Comparison of ENCODE assay signal across 14 cellular contexts in the genomic region with DNA sequence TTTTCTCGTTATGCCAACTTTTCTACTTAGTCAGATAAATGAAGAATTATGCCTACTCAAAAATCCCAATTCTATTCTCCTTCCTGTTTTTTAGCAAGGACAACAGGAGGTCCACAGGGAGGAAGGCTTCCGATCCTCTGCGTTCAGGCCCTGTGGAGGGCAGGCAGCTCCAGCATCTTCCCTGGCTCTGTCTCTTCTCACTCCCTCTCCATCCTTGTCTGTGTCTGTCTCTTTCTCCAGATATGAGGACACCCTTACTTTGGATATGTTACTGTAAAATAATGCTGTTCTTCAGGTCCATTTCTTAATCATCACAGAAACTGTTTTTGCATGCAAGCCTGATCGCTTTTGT.
DNase-seq lines count a peak whose midpoint lies in the region; ATAC-seq and TF ChIP-seq lines count a peak whose summit lies in the region.
"Had no signal": no experiment of that assay in that cellular context is flagged by ENCODE, and none has a peak within 500 bp of the region (broad histone marks: within the 10 kb centered on the region; RNA-seq: fewer than 3 reads in every experiment).

No MANE protein-coding gene starts in this region.

- no peak for DNase-seq in stimulated activated naive CD8-positive, alpha-beta T cell treated with anti-CD3 and anti-CD28 coated beads, Interleukin-15, amount 100 ng/mL, for 72 hours
- no peak for DNase-seq in stimulated activated naive CD8-positive, alpha-beta T cell treated with anti-CD3 and anti-CD28 coated beads, Interleukin-15, Interleukin-2, amounts not matched to agents 100 U/mL and 50 U/mL, for 24 hours
- DNase-seq in dorsolateral prefrontal cortex, result no peak
- DNase-seq in stimulated activated effector memory CD8-positive, alpha-beta T cell treated with anti-CD3 and anti-CD28 coated beads, Interleukin-12 subunit alpha, Interleukin-12 subunit beta, amount 100 ng/mL, for 72 hours (ENCODE audit: low spot score in 2 of 2), result no peak
- no peak for DNase-seq in stimulated activated CD4-positive, alpha-beta T cell treated with anti-CD3 and anti-CD28 coated beads, Interleukin-4, amount 100 ng/mL, for 1 hour
- DNase-seq: IMR-90, NCI-H1417, NCI-H1694 treated with DMSO at 0.1 percent for 48 hours, NCI-H2081 treated with DMSO at 0.1 percent for 48 hours, NCI-H526 had no signal

- peaks cover 48% of the 10 kb centered on the region for H3K4me1 Mint-ChIP-seq in stimulated activated naive CD8-positive, alpha-beta T cell treated with anti-CD3 and anti-CD28 coated beads, Interleukin-15, amount 100 ng/mL, for 72 hours
- H3K4me1 Mint-ChIP-seq in stimulated activated effector memory CD8-positive, alpha-beta T cell treated with anti-CD3 and anti-CD28 coated beads, Interleukin-12 subunit alpha, Interleukin-12 subunit beta, amount 100 ng/mL, for 72 hours, result peaks cover 45% of the 10 kb centered on the region

- H3K27ac ChIP-seq in dorsolateral prefrontal cortex, result peak overlapping the region; percentile 74 to 100 (median 98)

- H3K27ac Mint-ChIP-seq in stimulated activated naive CD8-positive, alpha-beta T cell treated with anti-CD3 and anti-CD28 coated beads, Interleukin-15, amount 100 ng/mL, for 72 hours, result peak overlapping the region; percentile 4 to 75
- peak overlapping the region; percentile 51 for H3K27ac Mint-ChIP-seq in stimulated activated effector memory CD8-positive, alpha-beta T cell treated with anti-CD3 and anti-CD28 coated beads, Interleukin-12 subunit alpha, Interleukin-12 subunit beta, amount 100 ng/mL, for 72 hours

- intact Hi-C loops in dorsolateral prefrontal cortex (cut with DNase I), result loop anchor here (5.0 to 10.0 kb wide), 4 partner anchors 70 to 225 kb away; no protein-coding TSS in a partner anchor

- no peak for ATAC-seq in stimulated activated naive CD8-positive, alpha-beta T cell treated with anti-CD3 and anti-CD28 coated beads, Interleukin-15, amount 100 ng/mL, for 72 hours
- no peak for ATAC-seq in stimulated activated naive CD8-positive, alpha-beta T cell treated with anti-CD3 and anti-CD28 coated beads, Interleukin-15, Interleukin-2, amounts not matched to agents 100 U/mL and 50 U/mL, for 24 hours
- no peak for ATAC-seq in stimulated activated effector memory CD8-positive, alpha-beta T cell treated with anti-CD3 and anti-CD28 coated beads, Interleukin-12 subunit alpha, Interleukin-12 subunit beta, amount 100 ng/mL, for 72 hours
- ATAC-seq in HG03520 (IDR thresholded peaks at IDR 0.05; ENCODE audit: unreplicated experiment), result no peak
- no peak for ATAC-seq in activated CD4-positive, CD25-positive, alpha-beta regulatory T cell treated with anti-CD3 and anti-CD28 coated beads, Interleukin-2, amount 50 U/mL, for 24 hours
- ATAC-seq: HCT116 had no signal

- no peaks in the 10 kb centered on the region for H3K27me3 Mint-ChIP-seq in stimulated activated naive CD8-positive, alpha-beta T cell treated with anti-CD3 and anti-CD28 coated beads, Interleukin-15, amount 100 ng/mL, for 72 hours

- no peaks in the 10 kb centered on the region for H3K36me3 Mint-ChIP-seq in stimulated activated effector memory CD8-positive, alpha-beta T cell treated with anti-CD3 and anti-CD28 coated beads, Interleukin-12 subunit alpha, Interleukin-12 subunit beta, amount 100 ng/mL, for 72 hours

- H3K9me3 Mint-ChIP-seq in stimulated activated naive CD8-positive, alpha-beta T cell treated with anti-CD3 and anti-CD28 coated beads, Interleukin-15, amount 100 ng/mL, for 72 hours, result no peaks in the 10 kb centered on the region
- no peaks in the 10 kb centered on the region for H3K9me3 Mint-ChIP-seq in stimulated activated effector memory CD8-positive, alpha-beta T cell treated with anti-CD3 and anti-CD28 coated beads, Interleukin-12 subunit alpha, Interleukin-12 subunit beta, amount 100 ng/mL, for 72 hours
- H3K9me3 Mint-ChIP-seq: CD14-positive monocyte had no signal

- no peak overlapping the region for H3K4me3 Mint-ChIP-seq in stimulated activated naive CD8-positive, alpha-beta T cell treated with anti-CD3 and anti-CD28 coated beads, Interleukin-15, amount 100 ng/mL, for 72 hours
- H3K4me3 Mint-ChIP-seq in stimulated activated effector memory CD8-positive, alpha-beta T cell treated with anti-CD3 and anti-CD28 coated beads, Interleukin-12 subunit alpha, Interleukin-12 subunit beta, amount 100 ng/mL, for 72 hours, result no peak overlapping the region
- H3K4me3 Mint-ChIP-seq: CD14-positive monocyte had no signal

- no peak overlapping the region for H3K4me3 ChIP-seq in dorsolateral prefrontal cortex

- no peaks in the 10 kb centered on the region for H3K27me3 ChIP-seq in dorsolateral prefrontal cortex

- TF ChIP-seq CTCF in dorsolateral prefrontal cortex (IDR thresholded peaks at IDR 0.05 in 54 of 56, conservative IDR thresholded peaks at IDR 0.05 in 2 of 56; ENCODE audit: low read depth in 1 of 56, partially characterized antibody in 56 of 56), result peak in 8 of 56 donors; percentile 0 to 42 (median 20)
